1 cellular context compared by ENCODE assay signal in genomic region chr6:134964451-134965203, GRCh38.
TF ChIP-seq lines count a peak whose summit lies in the region.

No MANE protein-coding gene starts in this region.

TF ChIP-seq in HepG2, 621 proteins besides CTCF, POLR2A, EP300 and RAD21:
- no peak for TF ChIP-seq ZNF501 (CRISPR knock-in tag; IDR thresholded peaks at IDR 0.05)
- no peak for TF ChIP-seq BCLAF1 (IDR thresholded peaks at IDR 0.05)
- TF ChIP-seq RXRB (CRISPR knock-in tag; IDR thresholded peaks at IDR 0.05; ENCODE audit: borderline replicate concordance): no peak
- no peak for TF ChIP-seq SNAPC4 (CRISPR knock-in tag; IDR thresholded peaks at IDR 0.05)
- TF ChIP-seq DPF2 (CRISPR knock-in tag; IDR thresholded peaks at IDR 0.05; ENCODE audit: borderline replicate concordance, low read depth): no peak
- TF ChIP-seq SP1 (IDR thresholded peaks at IDR 0.05): no peak
- no peak for TF ChIP-seq SP1 (CRISPR knock-in tag; IDR thresholded peaks at IDR 0.05)
- no peak for TF ChIP-seq NR1H2 (CRISPR knock-in tag; IDR thresholded peaks at IDR 0.05; ENCODE audit: borderline replicate concordance, low read depth)
- no peak for TF ChIP-seq ZHX2 (IDR thresholded peaks at IDR 0.05; ENCODE audit: low read depth)
- no peak for TF ChIP-seq ZHX2 (CRISPR knock-in tag; IDR thresholded peaks at IDR 0.05; ENCODE audit: borderline replicate concordance)
- TF ChIP-seq TGIF2 (CRISPR knock-in tag; IDR thresholded peaks at IDR 0.05): no peak
- no peak for TF ChIP-seq PHF5A (CRISPR knock-in tag; IDR thresholded peaks at IDR 0.05; ENCODE audit: low read depth, unreplicated experiment)
- no peak for TF ChIP-seq NFE2 (CRISPR knock-in tag; IDR thresholded peaks at IDR 0.05)
- no peak for TF ChIP-seq IKZF4 (CRISPR knock-in tag; IDR thresholded peaks at IDR 0.05; ENCODE audit: borderline replicate concordance, low read depth, not compliant biosample characterization)
- TF ChIP-seq CBX2 (IDR thresholded peaks at IDR 0.05; ENCODE audit: low read depth, low read length): no peak
- TF ChIP-seq CBX2 (CRISPR knock-in tag; IDR thresholded peaks at IDR 0.05; ENCODE audit: low read depth): no peak
- no peak for TF ChIP-seq TRAFD1 (CRISPR knock-in tag; IDR thresholded peaks at IDR 0.05; ENCODE audit: borderline replicate concordance)
- no peak for TF ChIP-seq PAXIP1 (CRISPR knock-in tag; conservative IDR thresholded peaks at IDR 0.05)
- TF ChIP-seq U2AF2 (IDR thresholded peaks at IDR 0.05; ENCODE audit: low read depth, low read length): no peak
- no peak for TF ChIP-seq USF2 (IDR thresholded peaks at IDR 0.05; ENCODE audit: low read depth, low read length)
- no peak for TF ChIP-seq USF2 (CRISPR knock-in tag; IDR thresholded peaks at IDR 0.05; ENCODE audit: borderline replicate concordance)
- TF ChIP-seq FOXP1 (IDR thresholded peaks at IDR 0.05): no peak
- TF ChIP-seq FOXP1 (CRISPR knock-in tag; IDR thresholded peaks at IDR 0.05): no peak
- no peak for TF ChIP-seq ZBTB2 (CRISPR knock-in tag; IDR thresholded peaks at IDR 0.05; ENCODE audit: low read depth)
